In the genomic region with DNA sequence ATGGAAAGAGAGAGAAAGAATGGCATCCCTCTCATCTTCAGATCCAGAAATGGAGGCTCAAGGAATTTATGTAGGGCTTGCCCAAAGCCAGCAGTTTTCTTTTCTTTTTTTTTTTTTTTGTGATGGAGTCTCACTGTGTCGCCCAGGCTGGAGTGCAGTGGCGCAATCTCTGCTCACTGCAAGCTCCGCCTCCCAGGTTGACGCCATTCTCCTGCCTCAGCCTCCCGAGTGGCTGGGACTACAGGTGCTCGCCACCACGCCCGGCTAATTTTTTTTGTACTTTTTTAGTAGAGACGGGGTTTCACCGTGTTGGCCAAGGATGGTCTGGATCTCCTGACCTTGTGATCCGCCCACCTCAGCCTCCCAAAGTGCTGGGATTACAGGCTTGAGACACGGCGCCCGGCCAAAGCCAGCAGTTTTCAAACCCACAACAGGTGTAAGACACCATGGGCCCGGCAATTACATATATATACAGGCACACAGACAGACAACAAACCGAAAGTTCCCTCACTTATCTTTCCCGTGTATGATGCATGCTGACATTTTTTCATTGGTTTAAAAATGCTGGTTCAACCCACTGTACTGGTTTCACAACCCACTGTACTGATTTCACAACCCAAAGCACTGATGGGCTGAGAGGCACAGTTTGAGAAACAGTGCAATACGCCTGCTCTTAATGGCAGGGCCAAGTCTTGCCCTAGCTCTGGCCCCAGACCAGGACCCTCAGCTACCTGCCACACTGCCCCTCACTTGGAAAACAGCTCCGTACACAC, we compare ENCODE assay signal across 8 cellular contexts.
DNase-seq lines count a peak whose midpoint lies in the region; ATAC-seq and TF ChIP-seq lines count a peak whose summit lies in the region.
"Not testable (repeated sequence)": the region's sequence is repeated elsewhere in the genome, so short reads cannot be mapped to it uniquely, and the experiment has no call there.

No MANE protein-coding gene starts in this region.

- POLR2A ChIA-PET in CD4-positive, alpha-beta T cell (lab: Charles Lee); naive thymus-derived CD8-positive, alpha-beta T cell (lab: Charles Lee): not testable (repeated sequence)

- WGBS in suprapubic skin: 82% methylated on average over 19 of the region's 19 CpGs

- H3K9me2 ChIP-seq in MM.1S (replicated peaks; ENCODE audit: insufficient read depth, low read length): not testable (repeated sequence)

- peak overlapping the region; percentile 39 for H3K4me3 ChIP-seq in MM.1S (ENCODE audit: low read length)
- H3K4me3 ChIP-seq in suprapubic skin: peak overlapping the region; percentile 13

- ATAC-seq in CD4-positive, alpha-beta T cell (ENCODE audit: poor library complexity): peak; percentile 61
- ATAC-seq in effector memory CD8-positive, alpha-beta T cell (replicated peaks): peak; percentile 29
- ATAC-seq in left cardiac atrium: peak; percentile 49 to 72
- ATAC-seq in naive thymus-derived CD8-positive, alpha-beta T cell: not testable (repeated sequence)

- peak overlapping the region; percentile 64 for H3K4me2 ChIP-seq in MM.1S (ENCODE audit: low read depth, low read length)

- H3K4me3 Mint-ChIP-seq in CD4-positive, alpha-beta T cell; activated naive CD4-positive, alpha-beta T cell treated with anti-CD3 and anti-CD28 coated beads, Interleukin-2, amount 10 ng/mL, durations not matched to agents 7 days and 5 days; effector memory CD8-positive, alpha-beta T cell: not testable (repeated sequence)
- peak overlapping the region in 1 of 10 donors; percentile 3 for H3K4me3 Mint-ChIP-seq in naive thymus-derived CD8-positive, alpha-beta T cell

- CTCF ChIA-PET in CD4-positive, alpha-beta T cell (lab: Charles Lee); activated naive CD4-positive, alpha-beta T cell treated with anti-CD3 and anti-CD28 coated beads, Interleukin-2, amount 10 ng/mL, durations not matched to agents 7 days and 5 days (lab: Charles Lee): not testable (repeated sequence)

- H2AFZ ChIP-seq in MM.1S (ENCODE audit: low read length): 0 out of 2 replicates have a peak overlapping the region, but pooled peaks have one; percentile 28

- H3K27ac Mint-ChIP-seq in CD4-positive, alpha-beta T cell: peak overlapping the region; percentile 67
- H3K27ac Mint-ChIP-seq in activated naive CD4-positive, alpha-beta T cell treated with anti-CD3 and anti-CD28 coated beads, Interleukin-2, amount 10 ng/mL, durations not matched to agents 7 days and 5 days: peak overlapping the region; percentile 88
- H3K27ac Mint-ChIP-seq in effector memory CD8-positive, alpha-beta T cell: peak overlapping the region in 1 of 2 donors; percentile 77
- peak overlapping the region in 7 of 10 donors; percentile 7 to 77 (median 66) for H3K27ac Mint-ChIP-seq in naive thymus-derived CD8-positive, alpha-beta T cell

- H3K4me1 ChIP-seq in MM.1S (ENCODE audit: low read length) (peaks cover 13% of the 10 kb centered on the region; the same call in 1 of the 2 replicates), suprapubic skin (peaks cover 43% of the 10 kb centered on the region)

- H3K9ac ChIP-seq in MM.1S (ENCODE audit: low read length): peak overlapping the region; percentile 31; the same call in 1 of the 2 replicates

- not testable (repeated sequence) for TF ChIP-seq EP300 in suprapubic skin (IDR thresholded peaks at IDR 0.05)

- TF ChIP-seq CTCF in CD4-positive, alpha-beta T cell (IDR thresholded peaks at IDR 0.05); MM.1S (IDR thresholded peaks at IDR 0.05; ENCODE audit: low read length); suprapubic skin (IDR thresholded peaks at IDR 0.05): not testable (repeated sequence)

- H3F3A ChIP-seq in MM.1S (ENCODE audit: insufficient read depth, low read length): peaks cover 18% of the 10 kb centered on the region

- DNase-seq in CD4-positive, alpha-beta T cell; activated naive CD4-positive, alpha-beta T cell treated with anti-CD3 and anti-CD28 coated beads, Interleukin-2, amount 10 ng/mL, durations not matched to agents 7 days and 5 days; effector memory CD8-positive, alpha-beta T cell; left cardiac atrium; naive thymus-derived CD8-positive, alpha-beta T cell; suprapubic skin (ENCODE audit: low spot score in 2 of 2): not testable (repeated sequence)
- DNase-seq in MM.1S (peak; percentile 90), SKM-1 treated with dmso at 0.1 percent for 144 hours (lab: John Stamatoyannopoulos, UW; ENCODE audit: unreplicated experiment) (peak; percentile 44)

- not testable (repeated sequence) for H4K20me1 ChIP-seq in MM.1S (ENCODE audit: insufficient read depth, low read length)

- not testable (repeated sequence) for H3K9me3 Mint-ChIP-seq in CD4-positive, alpha-beta T cell; activated naive CD4-positive, alpha-beta T cell treated with anti-CD3 and anti-CD28 coated beads, Interleukin-2, amount 10 ng/mL, durations not matched to agents 7 days and 5 days; effector memory CD8-positive, alpha-beta T cell; naive thymus-derived CD8-positive, alpha-beta T cell

- H3K36me3 ChIP-seq in MM.1S (replicated peaks; ENCODE audit: insufficient read depth, low read length): not testable (repeated sequence)
- peaks cover 22% of the 10 kb centered on the region for H3K36me3 ChIP-seq in suprapubic skin

- not testable (repeated sequence) for H3K27ac ChIP-seq in CD4-positive, alpha-beta T cell (ENCODE audit: low read depth, low read length)
- H3K27ac ChIP-seq in MM.1S (ENCODE audit: low read length): peak overlapping the region; percentile 84
- H3K27ac ChIP-seq in suprapubic skin: peak overlapping the region; percentile 70

- TF ChIP-seq POLR2A in suprapubic skin (IDR thresholded peaks at IDR 0.05): not testable (repeated sequence)

- intact Hi-C loops in CD4-positive, alpha-beta T cell (cut with DNase I, micrococcal nuclease); left cardiac atrium (cut with DNase I): not testable (repeated sequence)

- H3K27me3 ChIP-seq in CD4-positive, alpha-beta T cell (ENCODE audit: control insufficient read depth, insufficient read depth, low read length); MM.1S (replicated peaks; ENCODE audit: insufficient read depth, low read length); suprapubic skin: not testable (repeated sequence)

- H3K4me1 Mint-ChIP-seq in CD4-positive, alpha-beta T cell (ENCODE audit: low read depth): peaks cover 36% of the 10 kb centered on the region
- H3K4me1 Mint-ChIP-seq in activated naive CD4-positive, alpha-beta T cell treated with anti-CD3 and anti-CD28 coated beads, Interleukin-2, amount 10 ng/mL, durations not matched to agents 7 days and 5 days: peaks cover 65% of the 10 kb centered on the region
- H3K4me1 Mint-ChIP-seq in effector memory CD8-positive, alpha-beta T cell (ENCODE audit: low read depth in 2 of 2): peaks cover 16 to 29% of the 10 kb centered on the region in 2 donors
- peaks cover 11 to 43% (median 29%) of the 10 kb centered on the region in 4 donors for H3K4me1 Mint-ChIP-seq in naive thymus-derived CD8-positive, alpha-beta T cell

- peaks cover 48% of the 10 kb centered on the region for H3K79me2 ChIP-seq in MM.1S (ENCODE audit: low read length)

- not testable (repeated sequence) for H3K27me3 Mint-ChIP-seq in CD4-positive, alpha-beta T cell; activated naive CD4-positive, alpha-beta T cell treated with anti-CD3 and anti-CD28 coated beads, Interleukin-2, amount 10 ng/mL, durations not matched to agents 7 days and 5 days; effector memory CD8-positive, alpha-beta T cell; naive thymus-derived CD8-positive, alpha-beta T cell

- H3K9me3 ChIP-seq in CD4-positive, alpha-beta T cell (ENCODE audit: control insufficient read depth, low read length); MM.1S (replicated peaks; ENCODE audit: insufficient read depth, low read length); suprapubic skin: not testable (repeated sequence)

- H3K36me3 Mint-ChIP-seq in CD4-positive, alpha-beta T cell (ENCODE audit: low read depth): peaks cover 41% of the 10 kb centered on the region
- peaks cover 56% of the 10 kb centered on the region for H3K36me3 Mint-ChIP-seq in activated naive CD4-positive, alpha-beta T cell treated with anti-CD3 and anti-CD28 coated beads, Interleukin-2, amount 10 ng/mL, durations not matched to agents 7 days and 5 days
- H3K36me3 Mint-ChIP-seq in effector memory CD8-positive, alpha-beta T cell (ENCODE audit: insufficient read depth): peaks cover 31% of the 10 kb centered on the region
- peaks cover 0 to 54% (median 3%) of the 10 kb centered on the region in 3 donors for H3K36me3 Mint-ChIP-seq in naive thymus-derived CD8-positive, alpha-beta T cell
